In the genomic region with DNA sequence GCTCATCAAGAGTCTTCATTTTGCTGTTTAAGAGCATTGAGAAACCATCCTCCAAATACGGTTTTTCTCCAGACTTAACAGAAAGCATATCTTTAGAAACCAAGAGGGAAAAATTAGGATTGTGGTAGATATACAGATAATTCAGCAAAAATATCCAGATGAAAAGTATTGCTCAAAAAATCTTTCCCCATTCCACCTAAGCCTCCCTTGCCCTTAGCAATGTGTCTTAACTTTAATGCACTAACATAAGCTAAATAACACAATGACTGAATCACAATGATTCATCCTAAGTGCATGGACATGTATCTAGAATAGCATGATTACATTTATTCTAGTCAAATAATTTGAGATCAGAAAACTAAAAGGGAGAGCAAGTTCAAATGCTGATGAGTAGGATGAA, we compare ENCODE assay signal across 17 cellular contexts.
DNase-seq lines count a peak whose midpoint lies in the region; ATAC-seq and TF ChIP-seq lines count a peak whose summit lies in the region.
"Had no signal": no experiment of that assay in that cellular context is flagged by ENCODE, and none has a peak within 500 bp of the region (broad histone marks: within the 10 kb centered on the region; RNA-seq: fewer than 3 reads in every experiment).

No MANE protein-coding gene starts in this region.

- H3K27me3 Mint-ChIP-seq in Calu3 (ENCODE audit: unreplicated experiment), result no peaks in the 10 kb centered on the region
- H3K27me3 Mint-ChIP-seq: activated CD4-positive, alpha-beta T cell treated with anti-CD3 and anti-CD28 coated beads, Interleukin-2, amount 10 ng/mL, durations not matched to agents 24 days and 14 days had no signal

- H3K4me1 ChIP-seq in rectal smooth muscle tissue (ENCODE audit: control insufficient read depth, insufficient read depth, low read length), result peaks cover 29% of the 10 kb centered on the region
- H3K4me1 ChIP-seq in esophagus squamous epithelium, result peaks cover 0 to 39% (median 8%) of the 10 kb centered on the region in 3 donors

- 50 to 63% methylated on average over 1 of the region's 1 CpG for WGBS in esophagus squamous epithelium, 2 donors

- H3K4me3 Mint-ChIP-seq in Calu3 (ENCODE audit: low read depth, unreplicated experiment), result no peak overlapping the region
- H3K4me3 Mint-ChIP-seq: activated CD4-positive, alpha-beta T cell treated with anti-CD3 and anti-CD28 coated beads, Interleukin-2, amount 10 ng/mL, durations not matched to agents 24 days and 14 days; T-helper 2 cell treated with Interferon-gamma antibody and Interleukin-4, amounts not matched to agents 5 μg/mL and 100 μg/mL, for 36 hours had no signal

- peaks cover 8% of the 10 kb centered on the region for H3K4me1 Mint-ChIP-seq in Calu3 (ENCODE audit: low read depth, unreplicated experiment)
- H3K4me1 Mint-ChIP-seq: activated CD4-positive, alpha-beta T cell treated with anti-CD3 and anti-CD28 coated beads, Interleukin-2, amount 10 ng/mL, durations not matched to agents 24 days and 14 days had no signal

- H3K27ac ChIP-seq in rectal smooth muscle tissue (ENCODE audit: low read depth, low read length) (peak overlapping the region; percentile 71), esophagus squamous epithelium (peak overlapping the region in 2 of 4 donors; percentile 38 to 61)
- H3K27ac ChIP-seq: adrenal gland, KMS-11, tibial artery had no signal

- no peak overlapping the region for H3K9ac ChIP-seq in rectal smooth muscle tissue (ENCODE audit: low read length)
- H3K9ac ChIP-seq: KMS-11 had no signal

- ATAC-seq in esophagus mucosa (peak; percentile 76), GM19463 (IDR thresholded peaks at IDR 0.05; ENCODE audit: unreplicated experiment) (no peak), HG02973 (IDR thresholded peaks at IDR 0.05; ENCODE audit: unreplicated experiment) (no peak)

- no peak overlapping the region for H3K4me3 ChIP-seq in rectal smooth muscle tissue (ENCODE audit: low read length)
- no peak overlapping the region for H3K4me3 ChIP-seq in esophagus squamous epithelium
- H3K4me3 ChIP-seq: adrenal gland, tibial artery had no signal

- H3K36me3 Mint-ChIP-seq in Calu3 (ENCODE audit: insufficient read depth, unreplicated experiment), result no peaks in the 10 kb centered on the region

- H3K9me3 ChIP-seq in esophagus squamous epithelium, result no peaks in the 10 kb centered on the region
- H3K9me3 ChIP-seq: adrenal gland, tibial artery had no signal

- no peak for TF ChIP-seq CTCF in esophagus squamous epithelium (IDR thresholded peaks at IDR 0.05)
- no peak for TF ChIP-seq CTCF in Calu3 (IDR thresholded peaks at IDR 0.05; ENCODE audit: unreplicated experiment)

- H3K27me3 ChIP-seq in rectal smooth muscle tissue (ENCODE audit: control insufficient read depth, insufficient read depth, low read length) (no peaks in the 10 kb centered on the region), esophagus squamous epithelium (no peaks in the 10 kb centered on the region)
- H3K27me3 ChIP-seq: adrenal gland, tibial artery had no signal

- DNase-seq in Daoy (ENCODE audit: low read depth) (peak; percentile 3), RKO (ENCODE audit: low spot score) (peak; percentile 20), esophagus squamous epithelium (lab: John Stamatoyannopoulos, UW) (no peak), Calu3 (no peak)
- DNase-seq: activated CD4-positive, alpha-beta T cell treated with anti-CD3 and anti-CD28 coated beads, Interleukin-2, amount 10 ng/mL, durations not matched to agents 24 days and 14 days; activated T-cell treated with anti-CD3 and anti-CD28 coated beads, Interleukin-2, amount 50 U/mL, for 48 hours; adrenal gland; NCI-H524 treated with DMSO at 0.1 percent for 48 hours; posterior cingulate gyrus; RPMI8226; tibial artery had no signal

- BruUV-seq in Calu3 (replicated peaks; lab: Mats Ljungman, UMichigan), result no TSS peak

- no peak for TF ChIP-seq POLR2A in esophagus squamous epithelium (IDR thresholded peaks at IDR 0.05)

- CTCF ChIA-PET in Calu3 (lab: Charles Lee), result interaction anchor here (0.6 kb wide), 1 partner anchor 23 kb away, joined by 4 read pairs; no protein-coding TSS in a partner anchor

- H3K36me3 ChIP-seq in rectal smooth muscle tissue (ENCODE audit: control insufficient read depth, insufficient read depth, low read length) (no peaks in the 10 kb centered on the region), esophagus squamous epithelium (no peaks in the 10 kb centered on the region)
- H3K36me3 ChIP-seq: adrenal gland, tibial artery had no signal

- H3K27ac Mint-ChIP-seq in Calu3 (ENCODE audit: unreplicated experiment), result no peak overlapping the region
- H3K27ac Mint-ChIP-seq: activated CD4-positive, alpha-beta T cell treated with anti-CD3 and anti-CD28 coated beads, Interleukin-2, amount 10 ng/mL, durations not matched to agents 24 days and 14 days; T-helper 2 cell treated with Interferon-gamma antibody and Interleukin-4, amounts not matched to agents 5 μg/mL and 100 μg/mL, for 36 hours had no signal

- peaks cover 8% of the 10 kb centered on the region for H3K9me3 Mint-ChIP-seq in Calu3 (ENCODE audit: low read depth, unreplicated experiment)
- H3K9me3 Mint-ChIP-seq: activated CD4-positive, alpha-beta T cell treated with anti-CD3 and anti-CD28 coated beads, Interleukin-2, amount 10 ng/mL, durations not matched to agents 24 days and 14 days had no signal

- intact Hi-C loops in esophagus squamous epithelium (cut with DNase I) (no loop called here), Calu3 (cut with micrococcal nuclease; ENCODE audit: unreplicated experiment) (no loop called here)

Comparison
In these comparisons a context has a peak if more than half of its experiments do, and no peak if none do; other contexts are left out.
1. DNase-seq: peak in Daoy (single experiment) and RKO (single experiment); none in esophagus squamous epithelium (single experiment) and Calu3 (single experiment).